7 cellular contexts compared by ENCODE assay signal in genomic region chr3:12423918-12424634, GRCh38.
DNase-seq lines count a peak whose midpoint lies in the region; ATAC-seq and TF ChIP-seq lines count a peak whose summit lies in the region.

No MANE protein-coding gene starts in this region.

- CTCF ChIA-PET in PC-3 (lab: Charles Lee), result no interaction called here

- no TSS peak for BruUV-seq in PC-3 (replicated peaks; lab: Mats Ljungman, UMichigan)

- peaks cover 5% of the 10 kb centered on the region for H3K4me1 ChIP-seq in H9 (ENCODE audit: insufficient read depth, low read length)
- peaks cover 51% of the 10 kb centered on the region for H3K4me1 ChIP-seq in PC-3 (ENCODE audit: insufficient read depth, low read length)

- H3K4me2 ChIP-seq in H9 (ENCODE audit: insufficient read depth, insufficient read length, low read length) (no peak overlapping the region), PC-3 (ENCODE audit: low read length) (peak overlapping the region; percentile 19)

- H2BK20ac ChIP-seq in H9 (ENCODE audit: low read depth, low read length, poor library complexity, severe bottlenecking), result no peak overlapping the region

- no peaks in the 10 kb centered on the region for H3K9me3 Mint-ChIP-seq in H9
- no peaks in the 10 kb centered on the region for H3K9me3 Mint-ChIP-seq in activated T-helper 1 cell treated with anti-CD3 and anti-CD28 coated beads, Interleukin-12 subunit alpha, Interleukin-12 subunit beta, Interleukin-2, Interleukin-4 antibody, amounts not matched to agents 30 ng/mL and 10 ng/mL and 1 ng/mL, durations not matched to agents 14 hours and 24 hours and 36 hours

- DNase-seq in H9 (no peak), PC-3 (peak; percentile 68), fibroblast of pulmonary artery (ENCODE audit: low read depth) (peak; percentile 54), NCI-H526 treated with DMSO at 0.1 percent for 48 hours (lab: John Stamatoyannopoulos, UW) (no peak)
- DNase-seq in stimulated activated CD4-positive, alpha-beta T cell treated with anti-CD3 and anti-CD28 coated beads, Interleukin-2, amount 100 ng/mL, for 24 hours, result peak; percentile 43 to 49
- DNase-seq in activated T-helper 1 cell treated with anti-CD3 and anti-CD28 coated beads, Interleukin-12 subunit alpha, Interleukin-12 subunit beta, Interleukin-2, Interleukin-4 antibody, amounts not matched to agents 30 ng/mL and 10 ng/mL and 1 ng/mL, durations not matched to agents 14 hours and 24 hours and 36 hours (ENCODE audit: low spot score), result no peak

- H4K91ac ChIP-seq in H9 (ENCODE audit: insufficient read length, low read depth, low read length), result no peak overlapping the region

- H3K18ac ChIP-seq in H9 (ENCODE audit: insufficient read length, low read depth, low read length), result no peak overlapping the region

- no peak overlapping the region for H4K8ac ChIP-seq in H9 (replicated peaks; ENCODE audit: insufficient read length, low read depth, low read length)

- H3K79me1 ChIP-seq in H9 (ENCODE audit: insufficient read depth, low read depth, low read length, poor library complexity, severe bottlenecking), result no peaks in the 10 kb centered on the region

- intact Hi-C loops in PC-3 (cut with micrococcal nuclease), result loop anchor here (2.0 to 5.0 kb wide), 2 partner anchors 21 to 42 kb away; no protein-coding TSS in a partner anchor
- intact Hi-C loops in activated T-helper 1 cell treated with anti-CD3 and anti-CD28 coated beads, Interleukin-12 subunit alpha, Interleukin-12 subunit beta, Interleukin-2, Interleukin-4 antibody, amounts not matched to agents 30 ng/mL and 10 ng/mL and 1 ng/mL, durations not matched to agents 14 hours and 24 hours and 36 hours (cut with micrococcal nuclease), result no loop called here

- no peak overlapping the region for H3K23ac ChIP-seq in H9 (ENCODE audit: insufficient read length, low read depth, low read length)

- H3K4ac ChIP-seq in H9 (ENCODE audit: low read depth, low read length), result no peak overlapping the region

- TF ChIP-seq CTCF in H9 (conservative IDR thresholded peaks at IDR 0.05) (no peak), PC-3 (conservative IDR thresholded peaks at IDR 0.05; ENCODE audit: low read depth, low read length) (no peak), fibroblast of pulmonary artery (IDR thresholded peaks at IDR 0.05; ENCODE audit: low read length, missing control alignments) (no peak)

- H3F3A ChIP-seq in PC-3 (ENCODE audit: low read length, unreplicated experiment), result peaks cover 5% of the 10 kb centered on the region

- H3K4me1 Mint-ChIP-seq in H9, result peaks cover 34 to 36% of the 10 kb centered on the region in 2 experiments
- H3K4me1 Mint-ChIP-seq in activated T-helper 1 cell treated with anti-CD3 and anti-CD28 coated beads, Interleukin-12 subunit alpha, Interleukin-12 subunit beta, Interleukin-2, Interleukin-4 antibody, amounts not matched to agents 30 ng/mL and 10 ng/mL and 1 ng/mL, durations not matched to agents 14 hours and 24 hours and 36 hours (ENCODE audit: low read depth), result no peaks in the 10 kb centered on the region

- H3K27ac ChIP-seq in H9 (ENCODE audit: insufficient read length, low read depth, low read length) (no peak overlapping the region), PC-3 (ENCODE audit: low read length) (peak overlapping the region; percentile 91)

- H3K4me3 Mint-ChIP-seq in H9, result no peak overlapping the region
- no peak overlapping the region for H3K4me3 Mint-ChIP-seq in activated T-helper 1 cell treated with anti-CD3 and anti-CD28 coated beads, Interleukin-12 subunit alpha, Interleukin-12 subunit beta, Interleukin-2, Interleukin-4 antibody, amounts not matched to agents 30 ng/mL and 10 ng/mL and 1 ng/mL, durations not matched to agents 14 hours and 24 hours and 36 hours

- H2AK5ac ChIP-seq in H9 (ENCODE audit: insufficient read length, low read length), result no peak overlapping the region

- 0 out of 7 replicates have a peak, but pooled peaks cover 0 to 1% (median 0%) of the 10 kb centered on the region in 3 experiments for H3K36me3 Mint-ChIP-seq in H9 (ENCODE audit: insufficient read depth in 1 of 3, low read depth in 3 of 3)
- no peaks in the 10 kb centered on the region for H3K36me3 Mint-ChIP-seq in activated T-helper 1 cell treated with anti-CD3 and anti-CD28 coated beads, Interleukin-12 subunit alpha, Interleukin-12 subunit beta, Interleukin-2, Interleukin-4 antibody, amounts not matched to agents 30 ng/mL and 10 ng/mL and 1 ng/mL, durations not matched to agents 14 hours and 24 hours and 36 hours (ENCODE audit: low read depth)

- H3K27me3 Mint-ChIP-seq in H9 (ENCODE audit: low read depth), result peaks cover 5% of the 10 kb centered on the region
- H3K27me3 Mint-ChIP-seq in activated T-helper 1 cell treated with anti-CD3 and anti-CD28 coated beads, Interleukin-12 subunit alpha, Interleukin-12 subunit beta, Interleukin-2, Interleukin-4 antibody, amounts not matched to agents 30 ng/mL and 10 ng/mL and 1 ng/mL, durations not matched to agents 14 hours and 24 hours and 36 hours (ENCODE audit: insufficient read depth), result peaks cover 5% of the 10 kb centered on the region

- no peak overlapping the region for H2BK12ac ChIP-seq in H9 (ENCODE audit: insufficient read length, low read depth, low read length)

- no peaks in the 10 kb centered on the region for H4K20me1 ChIP-seq in H9 (ENCODE audit: control insufficient read depth, insufficient read depth, insufficient read length)
- no peaks in the 10 kb centered on the region for H4K20me1 ChIP-seq in PC-3 (ENCODE audit: low read length)

- no peak overlapping the region for H4K5ac ChIP-seq in H9 (ENCODE audit: insufficient read length, low read depth, low read length)

- no peaks in the 10 kb centered on the region for H3K9me3 ChIP-seq in H9 (ENCODE audit: control insufficient read depth, low read depth, low read length)
- H3K9me3 ChIP-seq in PC-3 (ENCODE audit: low read length), result no peaks in the 10 kb centered on the region

- H3K27ac Mint-ChIP-seq in H9, result peak overlapping the region in 2 of 3 experiments; percentile 11 to 84; a peak in 1 of 7 replicates
- H3K27ac Mint-ChIP-seq in activated T-helper 1 cell treated with anti-CD3 and anti-CD28 coated beads, Interleukin-12 subunit alpha, Interleukin-12 subunit beta, Interleukin-2, Interleukin-4 antibody, amounts not matched to agents 30 ng/mL and 10 ng/mL and 1 ng/mL, durations not matched to agents 14 hours and 24 hours and 36 hours, result no peak overlapping the region

- H3K9ac ChIP-seq in H9 (ENCODE audit: extremely low read depth, insufficient read length, low read length) (no peak overlapping the region), PC-3 (ENCODE audit: low read length) (peak overlapping the region; percentile 64)

- H3T11ph ChIP-seq in H9 (ENCODE audit: low read length), result no peak overlapping the region

- no peak overlapping the region for H3K14ac ChIP-seq in H9 (ENCODE audit: insufficient read depth, low read length)

- H2BK5ac ChIP-seq in H9 (ENCODE audit: insufficient read length, low read length), result no peak overlapping the region

- H3K23me2 ChIP-seq in H9 (ENCODE audit: insufficient read length, low read depth, low read length, poor library complexity, severe bottlenecking), result no peaks in the 10 kb centered on the region

- no peak overlapping the region for H2BK120ac ChIP-seq in H9 (ENCODE audit: low read depth, low read length, poor library complexity, severe bottlenecking)

- H3K4me3 ChIP-seq in PC-3 (ENCODE audit: low read length) (no peak overlapping the region), fibroblast of pulmonary artery (replicated peaks; ENCODE audit: low read depth, low read length) (no peak overlapping the region)

- ATAC-seq in PC-3 (peak; percentile 62), GM18498 (IDR thresholded peaks at IDR 0.05; ENCODE audit: unreplicated experiment) (no peak)

- H3K27me3 ChIP-seq in H9 (ENCODE audit: insufficient read depth, low read length) (no peaks in the 10 kb centered on the region), PC-3 (ENCODE audit: low read length) (no peaks in the 10 kb centered on the region)

- peak overlapping the region; percentile 57 for H2AFZ ChIP-seq in H9 (ENCODE audit: low read length)
- H2AFZ ChIP-seq in PC-3 (ENCODE audit: low read length), result no peak overlapping the region

- H3K36me3 ChIP-seq in PC-3 (ENCODE audit: low read depth, low read length), result peaks cover 85% of the 10 kb centered on the region

- H3K79me2 ChIP-seq in H9 (ENCODE audit: insufficient read depth, low read length) (no peaks in the 10 kb centered on the region), PC-3 (ENCODE audit: low read length) (peaks cover 35% of the 10 kb centered on the region)

- WGBS in H9 (ENCODE audit: extremely low coverage, insufficient read length, low lambda C conversion rate), result no CpG with 5 or more reads among the region's 6 CpGs

- no peaks in the 10 kb centered on the region for H3K9me2 ChIP-seq in PC-3 (replicated peaks; ENCODE audit: low read length)

- H2BK15ac ChIP-seq in H9 (ENCODE audit: low read depth, low read length), result no peak overlapping the region

- POLR2A ChIA-PET in PC-3 (lab: Charles Lee; ENCODE audit: unreplicated experiment), result no interaction called here

- H3K56ac ChIP-seq in H9 (ENCODE audit: insufficient read length, low read depth, low read length), result no peak overlapping the region

Comparison
In these comparisons a context has a peak if more than half of its experiments do, and no peak if none do; other contexts are left out.
1. DNase-seq: peak in PC-3 (single experiment), fibroblast of pulmonary artery (single experiment) and stimulated activated CD4-positive, alpha-beta T cell treated with anti-CD3 and anti-CD28 coated beads, Interleukin-2, amount 100 ng/mL, for 24 hours (2 of 2); none in H9 (single experiment), activated T-helper 1 cell treated with anti-CD3 and anti-CD28 coated beads, Interleukin-12 subunit alpha, Interleukin-12 subunit beta, Interleukin-2, Interleukin-4 antibody, amounts not matched to agents 30 ng/mL and 10 ng/mL and 1 ng/mL, durations not matched to agents 14 hours and 24 hours and 36 hours (single experiment) and NCI-H526 treated with DMSO at 0.1 percent for 48 hours (single experiment).